In the genomic region with DNA sequence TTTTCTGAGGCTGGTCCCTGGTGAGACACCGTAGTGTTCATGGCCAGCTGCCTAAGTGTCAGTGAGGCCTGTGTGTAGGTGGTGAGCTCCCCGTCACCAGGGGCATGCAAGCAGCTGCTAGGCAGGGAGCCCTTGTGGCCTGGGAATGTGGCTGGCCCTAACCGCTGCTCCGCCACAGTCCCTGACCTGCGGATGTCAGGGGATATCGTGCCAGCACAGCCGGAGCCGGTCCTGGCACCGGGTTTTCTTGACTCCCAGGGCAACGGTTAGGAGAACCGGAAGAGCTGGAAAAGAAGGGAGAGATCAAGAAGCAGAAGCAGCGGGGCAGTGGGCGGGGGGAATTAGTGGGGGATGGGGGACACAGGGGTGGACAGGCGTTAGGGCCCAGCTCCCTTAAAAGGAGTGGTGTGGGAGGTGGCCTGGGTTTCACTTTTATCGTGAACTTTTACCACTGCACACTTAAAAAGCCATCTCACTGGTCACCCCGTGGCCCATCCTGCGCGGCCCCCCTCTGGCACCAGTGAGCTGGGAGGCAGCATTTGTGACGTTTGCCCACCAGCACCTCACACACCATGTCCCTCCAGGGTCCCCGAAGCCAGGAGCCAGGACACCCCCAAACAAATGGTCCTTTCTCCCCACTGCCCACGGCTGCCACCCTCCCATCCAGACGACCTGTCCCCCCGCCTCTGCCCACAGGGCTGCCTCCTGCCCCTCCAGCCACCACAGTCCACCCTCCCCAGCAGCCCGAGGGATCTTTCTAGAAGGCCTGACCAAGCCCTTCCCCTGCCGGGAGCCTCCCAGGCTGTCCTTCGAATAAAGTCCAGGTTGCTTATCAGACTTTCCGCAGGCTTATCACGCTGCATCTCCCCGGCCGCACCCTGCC, we compare ENCODE assay signal across 8 cellular contexts. TPM values are rescaled to one million over a fixed set of nuclear protein-coding genes. Genes with fewer than 3 reads are reported as not detected.
DNase-seq lines count a peak whose midpoint lies in the region; ATAC-seq and TF ChIP-seq lines count a peak whose summit lies in the region.

No MANE protein-coding gene starts in this region.

- H3K27ac ChIP-seq in rectal smooth muscle tissue (ENCODE audit: low read depth, low read length): peak overlapping the region; percentile 88

- POLR2A ChIA-PET in T-cell (lab: Charles Lee): interaction anchor here in 1 of 2 donors (0.5 kb wide), 1 partner anchor 25 kb away, joined by 4 read pairs; no protein-coding TSS in a partner anchor

- intact Hi-C loops in Right ventricle myocardium inferior (cut with DNase I): no loop called here

- H3K9ac ChIP-seq in rectal smooth muscle tissue (ENCODE audit: low read length): peak overlapping the region; percentile 51

- H3K36me3 ChIP-seq in rectal smooth muscle tissue (ENCODE audit: control insufficient read depth, insufficient read depth, low read length): no peaks in the 10 kb centered on the region

- ATAC-seq in T-cell (replicated peaks in 1 of 4) (no peak), Right ventricle myocardium inferior (peak; percentile 5), HG03342 (IDR thresholded peaks at IDR 0.05; ENCODE audit: unreplicated experiment) (no peak)

- no peak for DNase-seq in GM12864 (ENCODE audit: low read depth)
- DNase-seq in T-cell: no peak
- no peak for DNase-seq in Right ventricle myocardium inferior (ENCODE audit: missing footprints)
- no peak for DNase-seq in stimulated activated CD8-positive, alpha-beta memory T cell treated with anti-CD3 and anti-CD28 coated beads, Interleukin-4, amount 100 ng/mL, for 48 hours
- DNase-seq in NAMALWA (ENCODE audit: low spot score): no peak
- no peak for DNase-seq in stimulated activated CD4-positive, alpha-beta T cell treated with anti-CD3 and anti-CD28 coated beads, Interleukin-2, amount 100 ng/mL, for 24 hours

- TF ChIP-seq CTCF in GM12864 (IDR thresholded peaks at IDR 0.05; ENCODE audit: low read depth, low read length, missing control alignments): no peak

- H3K4me1 ChIP-seq in rectal smooth muscle tissue (ENCODE audit: control insufficient read depth, insufficient read depth, low read length): peaks cover 18% of the 10 kb centered on the region

- H3K36me3 Mint-ChIP-seq in T-cell: no peaks in the 10 kb centered on the region

- no peaks in the 10 kb centered on the region for H3K27me3 Mint-ChIP-seq in T-cell

- CTCF ChIA-PET in T-cell (lab: Charles Lee): interaction anchor here (0.6 to 2.3 kb wide), 2 partner anchors 13 to 1310 kb away, joined by 3 to 6 read pairs; no protein-coding TSS in a partner anchor

- H3K9me3 Mint-ChIP-seq in T-cell: no peaks in the 10 kb centered on the region

- H3K4me3 ChIP-seq in GM12864 (ENCODE audit: low read depth, low read length) (peak overlapping the region; percentile 51; the same call in 1 of the 2 replicates), rectal smooth muscle tissue (ENCODE audit: low read length) (peak overlapping the region; percentile 79)

- H3K27me3 ChIP-seq in rectal smooth muscle tissue (ENCODE audit: control insufficient read depth, insufficient read depth, low read length): no peaks in the 10 kb centered on the region

- peak overlapping the region in 2 of 3 donors; percentile 12 to 17 for H3K4me3 Mint-ChIP-seq in T-cell

- H3K27ac Mint-ChIP-seq in T-cell: peak overlapping the region in 1 of 2 donors; percentile 75

- peaks cover 19 to 24% (median 22%) of the 10 kb centered on the region in 3 donors for H3K4me1 Mint-ChIP-seq in T-cell

RNA-seq across cellular contexts. Expression of a gene that starts 1.7 kb away (rescaled TPM):
- total RNA-seq in T-cell (1 to 10 TPM; 2.1 to 5.5 (median 3.2) TPM), Right ventricle myocardium inferior (9.0 TPM)

RNA-seq across cellular contexts. Expression of a gene that starts 43.2 kb away (rescaled TPM):
- total RNA-seq in T-cell (100 to 1,000 TPM; 102 to 147 (median 131) TPM), Right ventricle myocardium inferior (25.8 TPM)
